8 cellular contexts compared by ENCODE assay signal in genomic region chr4:68271851-68272756, GRCh38. TPM values are rescaled to one million over a fixed set of nuclear protein-coding genes. Genes with fewer than 3 reads are reported as not detected.
DNase-seq lines count a peak whose midpoint lies in the region; ATAC-seq and TF ChIP-seq lines count a peak whose summit lies in the region.

No MANE protein-coding gene starts in this region.

- H3K4me3 ChIP-seq in mucosa of descending colon: no peak overlapping the region

- no peaks in the 10 kb centered on the region for H3K9me3 ChIP-seq in mucosa of descending colon

- H3K36me3 ChIP-seq in mucosa of descending colon (ENCODE audit: low read depth): no peaks in the 10 kb centered on the region

- H3K27ac Mint-ChIP-seq in activated T-cell treated with anti-CD3 and anti-CD28 coated beads, Interleukin-2, amount 50 U/mL, for 72 hours: no peak overlapping the region

- no peak for TF ChIP-seq CTCF in mucosa of descending colon (IDR thresholded peaks at IDR 0.05)

- H3K4me3 Mint-ChIP-seq in activated T-cell treated with anti-CD3 and anti-CD28 coated beads, Interleukin-2, amount 50 U/mL, for 72 hours: peak overlapping the region; percentile 42 to 68

- peaks cover 4 to 5% of the 10 kb centered on the region in 2 donors for H3K36me3 Mint-ChIP-seq in activated T-cell treated with anti-CD3 and anti-CD28 coated beads, Interleukin-2, amount 50 U/mL, for 72 hours (ENCODE audit: insufficient read depth in 2 of 2)

- peak; percentile 54 to 58 for ATAC-seq in activated T-cell treated with anti-CD3 and anti-CD28 coated beads, Interleukin-2, amount 50 U/mL, for 72 hours (replicated peaks in 1 of 2)
- ATAC-seq in GM21360 (IDR thresholded peaks at IDR 0.05; ENCODE audit: unreplicated experiment) (peak; percentile 62), HG03565 (IDR thresholded peaks at IDR 0.05; ENCODE audit: unreplicated experiment) (peak; percentile 71), mucosa of descending colon (peak; percentile 70)

- peaks cover 0 to 4% of the 10 kb centered on the region in 2 donors for H3K9me3 Mint-ChIP-seq in activated T-cell treated with anti-CD3 and anti-CD28 coated beads, Interleukin-2, amount 50 U/mL, for 72 hours

- no peaks in the 10 kb centered on the region for H3K4me1 ChIP-seq in mucosa of descending colon (ENCODE audit: low read depth)

- in situ Hi-C loops in SK-MEL-5 (cut with HindIII; ENCODE audit: low pct_unique_long_range_greater_than_20kb, low sequenced_read_pairs): no loop called here

- peaks cover 13% of the 10 kb centered on the region for H3K4me1 Mint-ChIP-seq in activated T-cell treated with anti-CD3 and anti-CD28 coated beads, Interleukin-2, amount 50 U/mL, for 72 hours (ENCODE audit: low read depth)

- DNase-seq in activated T-cell treated with anti-CD3 and anti-CD28 coated beads, Interleukin-2, amount 50 U/mL, for 72 hours: no peak
- DNase-seq in activated T-cell treated with anti-CD3 and anti-CD28 coated beads for 4 hours (no peak), SK-MEL-5 (ENCODE audit: low read depth, low spot score) (peak; percentile 66), epidermal melanocyte (ENCODE audit: insufficient read length, low spot score) (peak; percentile 63), mucosa of descending colon (peak in 1 of 3 donors; percentile 6), activated gamma-delta T cell treated with Interleukin-2 at 50 U/mL for 16 hours (no peak)

- intact Hi-C loops in mucosa of descending colon (cut with DNase I, micrococcal nuclease): loop anchor here (5.0 kb wide), 1 partner anchor 105 kb away; no protein-coding TSS in a partner anchor

- peaks cover 13% of the 10 kb centered on the region for H3K27me3 Mint-ChIP-seq in activated T-cell treated with anti-CD3 and anti-CD28 coated beads, Interleukin-2, amount 50 U/mL, for 72 hours (ENCODE audit: low read depth)

RNA-seq across cellular contexts. Expression of gene TMPRSS11B, which starts 26.6 kb away (rescaled TPM):
- not detected for total RNA-seq in activated T-cell treated with anti-CD3 and anti-CD28 coated beads, Interleukin-2, amount 50 U/mL, for 72 hours
- not detected in 2 replicates for total RNA-seq in SK-MEL-5 (2014; rRNA removed; shearing (Covaris generic))
- polyA plus RNA-seq in SK-MEL-5 (2015; cell fraction: cytosol; rRNA removed): not detected in 2 replicates
- polyA plus RNA-seq in SK-MEL-5 (2015; cell fraction: nucleus; rRNA removed): not detected in 2 replicates
- not detected for total RNA-seq in mucosa of descending colon

Comparison
In these comparisons a context has a peak if more than half of its experiments do, and no peak if none do; other contexts are left out.
1. DNase-seq: peak in SK-MEL-5 (single experiment) and epidermal melanocyte (single experiment); none in activated T-cell treated with anti-CD3 and anti-CD28 coated beads, Interleukin-2, amount 50 U/mL, for 72 hours (0 of 2), activated T-cell treated with anti-CD3 and anti-CD28 coated beads for 4 hours (single experiment) and activated gamma-delta T cell treated with Interleukin-2 at 50 U/mL for 16 hours (single experiment).
2. Peak in every context shown above with its lines, with median percentiles within 50 percentile points of each other: ATAC-seq.